14 cellular contexts compared by ENCODE assay signal in genomic region chr1:227764019-227764391, GRCh38. TPM values are rescaled to one million over a fixed set of nuclear protein-coding genes. Genes with fewer than 3 reads are reported as not detected.
A peak's percentile ranks its signal among the peaks of the same experiment; 100 is the strongest.
DNase-seq lines count a peak whose midpoint lies in the region; ATAC-seq and TF ChIP-seq lines count a peak whose summit lies in the region.
"Had no signal": no experiment of that assay in that cellular context is flagged by ENCODE, and none has a peak within 500 bp of the region (broad histone marks: within the 10 kb centered on the region; RNA-seq: fewer than 3 reads in every experiment).

No MANE protein-coding gene starts in this region.

- H3K36me3 ChIP-seq in GM23248 (ENCODE audit: low read depth) (peaks cover 10% of the 10 kb centered on the region; the same call in 1 of the 2 replicates), WERI-Rb-1 (no peaks in the 10 kb centered on the region; the same call in 1 of the 2 replicates)
- H3K36me3 ChIP-seq: prostate gland had no signal

- WGBS in GM23248 (ENCODE audit: low coverage in 1 of 2, low lambda C conversion rate in 2 of 2, missing lambda C conversion rate in 2 of 2), 2 experiments, result 69 to 72% methylated on average over 7 of the region's 7 CpGs

- ATAC-seq in HG02623 (IDR thresholded peaks at IDR 0.05; ENCODE audit: unreplicated experiment), result no peak

- CTCF ChIA-PET in activated CD4-positive, alpha-beta memory T cell treated with anti-CD3 and anti-CD28 coated beads, Interleukin-2, amount 10 ng/mL, durations not matched to agents 7 days and 5 days (lab: Charles Lee), result interaction anchor here (0.8 to 6.1 kb wide), 5 partner anchors 9 to 189 kb away, joined by 3 to 34 read pairs (median 11); no protein-coding TSS in a partner anchor

- no peaks in the 10 kb centered on the region for H3K9me2 ChIP-seq in GM23248 (ENCODE audit: insufficient read depth)

- H2AFZ ChIP-seq in GM23248, result no peak overlapping the region

- peaks cover 28% of the 10 kb centered on the region for H3K4me1 ChIP-seq in GM23248 (ENCODE audit: insufficient read depth)

- 0 out of 2 replicates have a peak, but pooled peaks cover 13% of the 10 kb centered on the region for H4K20me1 ChIP-seq in GM23248 (ENCODE audit: insufficient read depth)

- no peaks in the 10 kb centered on the region for H3K9me3 ChIP-seq in GM23248 (ENCODE audit: low read depth)
- H3K9me3 ChIP-seq in WERI-Rb-1 (ENCODE audit: severe bottlenecking), result no peaks in the 10 kb centered on the region
- H3K9me3 ChIP-seq: left ventricle myocardium inferior, prostate gland had no signal

- in situ Hi-C loops in GM23248 (cut with MboI), result loop anchor here (10.0 kb wide), 1 partner anchor 191 kb away; no protein-coding TSS in a partner anchor

- peaks cover 97% of the 10 kb centered on the region for H3K4me1 Mint-ChIP-seq in activated CD4-positive, alpha-beta memory T cell treated with anti-CD3 and anti-CD28 coated beads, Interleukin-2, amount 10 ng/mL, durations not matched to agents 7 days and 5 days
- H3K4me1 Mint-ChIP-seq in endothelial cell (ENCODE audit: unreplicated experiment), result no peaks in the 10 kb centered on the region

- H3K79me2 ChIP-seq in GM23248 (ENCODE audit: insufficient read depth), result peaks cover 20% of the 10 kb centered on the region

- H3K27me3 Mint-ChIP-seq in activated CD4-positive, alpha-beta memory T cell treated with anti-CD3 and anti-CD28 coated beads, Interleukin-2, amount 10 ng/mL, durations not matched to agents 7 days and 5 days, result no peaks in the 10 kb centered on the region
- H3K27me3 Mint-ChIP-seq in endothelial cell (ENCODE audit: unreplicated experiment), result peaks cover 2% of the 10 kb centered on the region

- TF ChIP-seq CTCF in WERI-Rb-1 (IDR thresholded peaks at IDR 0.05; ENCODE audit: low read depth, low read length), result no peak
- no peak for TF ChIP-seq CTCF in endothelial cell (IDR thresholded peaks at IDR 0.05; ENCODE audit: unreplicated experiment)

- H3K9ac ChIP-seq in GM23248, result no peak overlapping the region

- H3K27me3 ChIP-seq in GM23248 (replicated peaks; ENCODE audit: insufficient read depth) (no peaks in the 10 kb centered on the region), WERI-Rb-1 (ENCODE audit: insufficient read depth, low read depth, severe bottlenecking) (no peaks in the 10 kb centered on the region)
- H3K27me3 ChIP-seq: cardiac muscle cell had no signal

- H3K4me3 ChIP-seq in GM23248, result no peak overlapping the region
- no peak overlapping the region for H3K4me3 ChIP-seq in WERI-Rb-1 (ENCODE audit: low read depth, low read length)
- H3K4me3 ChIP-seq: cardiac muscle cell, left ventricle myocardium inferior, prostate gland had no signal

- H3F3A ChIP-seq in GM23248 (ENCODE audit: insufficient read depth), result peaks cover 25% of the 10 kb centered on the region

- POLR2A ChIA-PET in activated CD4-positive, alpha-beta memory T cell treated with anti-CD3 and anti-CD28 coated beads, Interleukin-2, amount 10 ng/mL, durations not matched to agents 7 days and 5 days (lab: Charles Lee), result interaction anchor here (1.1 to 1.5 kb wide), 3 partner anchors 24 to 29 kb away, joined by 3 to 5 read pairs (median 4); partner anchors contain the start of genes JMJD4 and SNAP47

- peak overlapping the region; percentile 94 for H3K27ac Mint-ChIP-seq in activated CD4-positive, alpha-beta memory T cell treated with anti-CD3 and anti-CD28 coated beads, Interleukin-2, amount 10 ng/mL, durations not matched to agents 7 days and 5 days
- H3K27ac Mint-ChIP-seq in endothelial cell (ENCODE audit: unreplicated experiment), result no peak overlapping the region

- peak; percentile 61 for DNase-seq in AG08396 (ENCODE audit: low spot score)
- DNase-seq in GM23248, result peak; percentile 46
- DNase-seq in activated CD4-positive, alpha-beta memory T cell treated with anti-CD3 and anti-CD28 coated beads, Interleukin-2, amount 10 ng/mL, durations not matched to agents 7 days and 5 days, result no peak
- peak; percentile 88 for DNase-seq in kidney tubule cell (ENCODE audit: low spot score)
- no peak for DNase-seq in HuH-7 (ENCODE audit: low spot score)
- DNase-seq in WERI-Rb-1, result no peak
- DNase-seq in endothelial cell (ENCODE audit: low spot score), result no peak
- DNase-seq: NCI-H1048, NCI-H82 had no signal

- no peak overlapping the region for H3K4me2 ChIP-seq in GM23248 (ENCODE audit: unreplicated experiment)

- H3K27ac ChIP-seq in GM23248, result no peak overlapping the region
- no peak overlapping the region for H3K27ac ChIP-seq in WERI-Rb-1
- H3K27ac ChIP-seq: cardiac muscle cell, left ventricle myocardium inferior, prostate gland had no signal

- H3K36me3 Mint-ChIP-seq in activated CD4-positive, alpha-beta memory T cell treated with anti-CD3 and anti-CD28 coated beads, Interleukin-2, amount 10 ng/mL, durations not matched to agents 7 days and 5 days (ENCODE audit: low read depth), result peaks cover 91% of the 10 kb centered on the region
- peaks cover 32% of the 10 kb centered on the region for H3K36me3 Mint-ChIP-seq in endothelial cell (ENCODE audit: low read depth, unreplicated experiment)

- no peak overlapping the region for H3K4me3 Mint-ChIP-seq in activated CD4-positive, alpha-beta memory T cell treated with anti-CD3 and anti-CD28 coated beads, Interleukin-2, amount 10 ng/mL, durations not matched to agents 7 days and 5 days
- H3K4me3 Mint-ChIP-seq in endothelial cell (ENCODE audit: unreplicated experiment), result no peak overlapping the region

- peaks cover 2% of the 10 kb centered on the region for H3K9me3 Mint-ChIP-seq in activated CD4-positive, alpha-beta memory T cell treated with anti-CD3 and anti-CD28 coated beads, Interleukin-2, amount 10 ng/mL, durations not matched to agents 7 days and 5 days
- no peaks in the 10 kb centered on the region for H3K9me3 Mint-ChIP-seq in endothelial cell (ENCODE audit: unreplicated experiment)

RNA-seq across cellular contexts. Expression of gene SNAP47, which starts 28.8 kb away (rescaled TPM):
- total RNA-seq in GM23248 (2014; rRNA removed; shearing (Covaris generic)), result 30.5 and 40.1 TPM in 2 replicates
- 29.3 and 32.6 TPM in 2 replicates for polyA plus RNA-seq in GM23248 (2016; fragmentation: Nextera tagmentation; extraction: Ambion mirVana)
- total RNA-seq in activated CD4-positive, alpha-beta memory T cell treated with anti-CD3 and anti-CD28 coated beads, Interleukin-2, amount 10 ng/mL, durations not matched to agents 7 days and 5 days, result 10 to 100 TPM; 55.3 to 59.4 TPM
- total RNA-seq in endothelial cell (ENCODE audit: unreplicated experiment), result 32.2 TPM

RNA-seq across cellular contexts. Expression of gene JMJD4, which starts 28.9 kb away (rescaled TPM):
- total RNA-seq in GM23248 (2014; rRNA removed; shearing (Covaris generic)), result 25.8 and 26.9 TPM in 2 replicates
- polyA plus RNA-seq in GM23248 (2016; fragmentation: Nextera tagmentation; extraction: Ambion mirVana), result 16.1 and 17.3 TPM in 2 replicates
- total RNA-seq in activated CD4-positive, alpha-beta memory T cell treated with anti-CD3 and anti-CD28 coated beads, Interleukin-2, amount 10 ng/mL, durations not matched to agents 7 days and 5 days, result 10 to 100 TPM; 23.7 to 25.0 TPM
- total RNA-seq in endothelial cell (ENCODE audit: unreplicated experiment), result 13.4 TPM

RNA-seq across cellular contexts. Expression of gene PRSS38, which starts 51.5 kb away (rescaled TPM):
- not detected in 2 replicates for total RNA-seq in GM23248 (2014; rRNA removed; shearing (Covaris generic))
- polyA plus RNA-seq in GM23248 (2016; fragmentation: Nextera tagmentation; extraction: Ambion mirVana), result not detected in 2 replicates
- total RNA-seq in activated CD4-positive, alpha-beta memory T cell treated with anti-CD3 and anti-CD28 coated beads, Interleukin-2, amount 10 ng/mL, durations not matched to agents 7 days and 5 days, result not detected
- not detected for total RNA-seq in endothelial cell (ENCODE audit: unreplicated experiment)
- total RNA-seq: cardiac muscle cell; left ventricle myocardium inferior; T-helper 1 cell treated with Interleukin-12 subunit alpha and Interleukin-12 subunit beta and Interleukin-4 antibody, amounts not matched to agents 30 ng/mL and 1 ng/mL, for 36 hours had no signal
- polyA plus RNA-seq: cardiac muscle cell had no signal

Comparison
In these comparisons a context has a peak if more than half of its experiments do, and no peak if none do; other contexts are left out.
1. DNase-seq: peak in AG08396 (single experiment), GM23248 (single experiment) and kidney tubule cell (single experiment); none in activated CD4-positive, alpha-beta memory T cell treated with anti-CD3 and anti-CD28 coated beads, Interleukin-2, amount 10 ng/mL, durations not matched to agents 7 days and 5 days (single experiment), HuH-7 (single experiment), WERI-Rb-1 (single experiment) and endothelial cell (single experiment).